19 cellular contexts compared by ENCODE assay signal in genomic region chr4:52931238-52931637, GRCh38.
DNase-seq lines count a peak whose midpoint lies in the region; ATAC-seq and TF ChIP-seq lines count a peak whose summit lies in the region.
"Had no signal": no experiment of that assay in that cellular context is flagged by ENCODE, and none has a peak within 500 bp of the region (broad histone marks: within the 10 kb centered on the region; RNA-seq: fewer than 3 reads in every experiment).

No MANE protein-coding gene starts in this region.

- H3K79me2 ChIP-seq in hepatocyte = no peaks in the 10 kb centered on the region

- H3K9me3 ChIP-seq in cardiac muscle cell (ENCODE audit: low read depth) (no peaks in the 10 kb centered on the region), breast epithelium (no peaks in the 10 kb centered on the region), hepatocyte (ENCODE audit: low read depth) (no peaks in the 10 kb centered on the region)
- H3K9me3 ChIP-seq: A549, SJSA1 had no signal

- H3K27me3 ChIP-seq in cardiac muscle cell (no peaks in the 10 kb centered on the region), breast epithelium (no peaks in the 10 kb centered on the region), hepatocyte (no peaks in the 10 kb centered on the region)
- H3K27me3 ChIP-seq: MG63, SJSA1 had no signal

- TF ChIP-seq CTCF in cardiac muscle cell (IDR thresholded peaks at IDR 0.05; ENCODE audit: low read depth, low read length) (no peak), choroid plexus epithelial cell (conservative IDR thresholded peaks at IDR 0.05; ENCODE audit: low read depth, low read length) (no peak), breast epithelium (IDR thresholded peaks at IDR 0.05) (no peak), hepatocyte (IDR thresholded peaks at IDR 0.05; ENCODE audit: poor library complexity) (no peak)

- intact Hi-C loops in left ventricle myocardium superior (cut with micrococcal nuclease) = no loop called here
- intact Hi-C loops in breast epithelium (cut with DNase I; ENCODE audit: low total_unique reads) = no loop called here

- no peak overlapping the region for H3K4me2 ChIP-seq in hepatocyte
- H3K4me2 ChIP-seq: A549 had no signal

- DNase-seq in cardiac muscle cell (ENCODE audit: low read depth in 1 of 2, low spot score in 1 of 2) (no peak), left ventricle myocardium superior (no peak), NCI-H774 (lab: John Stamatoyannopoulos, UW) (peak; percentile 11), choroid plexus epithelial cell (ENCODE audit: low read depth) (peak; percentile 53), breast epithelium (ENCODE audit: low spot score in 2 of 2) (no peak), hepatocyte (ENCODE audit: low spot score) (no peak)
- DNase-seq: DMS53, GDM1, Kasumi-1, MG63, NCI-H1048, NCI-H1417 treated with DMSO at 0.1 percent for 48 hours, NCI-H1930, NCI-H2171 treated with DMSO at 0.1 percent for 48 hours, NCI-H446 treated with DMSO at 0.1 percent for 48 hours had no signal

- no peak for ATAC-seq in left ventricle myocardium superior
- no peak for ATAC-seq in GM19324 (IDR thresholded peaks at IDR 0.05; ENCODE audit: low FRiP score, unreplicated experiment)
- ATAC-seq: A549, Right ventricle myocardium inferior had no signal

- no peaks in the 10 kb centered on the region for H3K9me2 ChIP-seq in hepatocyte (replicated peaks; ENCODE audit: insufficient read depth)

- WGBS in hepatocyte (ENCODE audit: low lambda C conversion rate, missing lambda C conversion rate) = 57% methylated on average over 4 of the region's 4 CpGs

- H3K4me3 ChIP-seq in cardiac muscle cell (no peak overlapping the region), choroid plexus epithelial cell (ENCODE audit: low read depth, low read length) (no peak overlapping the region), breast epithelium (no peak overlapping the region), hepatocyte (no peak overlapping the region)
- H3K4me3 ChIP-seq: A549, MG63, SJSA1 had no signal

- H2AFZ ChIP-seq in hepatocyte = no peak overlapping the region

- H3K4me1 ChIP-seq in cardiac muscle cell (ENCODE audit: low read depth) (peaks cover 7% of the 10 kb centered on the region), breast epithelium (no peaks in the 10 kb centered on the region), hepatocyte (ENCODE audit: insufficient read depth) (peaks cover 10% of the 10 kb centered on the region)
- H3K4me1 ChIP-seq: A549, SJSA1 had no signal

- H4K20me1 ChIP-seq in hepatocyte (ENCODE audit: insufficient read depth, poor library complexity, severe bottlenecking) = no peaks in the 10 kb centered on the region

- TF ChIP-seq POLR2A in breast epithelium (IDR thresholded peaks at IDR 0.05) = no peak

- H3K27ac ChIP-seq in cardiac muscle cell = peak overlapping the region; percentile 18
- H3K27ac ChIP-seq in breast epithelium = no peak overlapping the region
- no peak overlapping the region for H3K27ac ChIP-seq in hepatocyte
- H3K27ac ChIP-seq: A549, SJSA1 had no signal

- H3K36me3 ChIP-seq in cardiac muscle cell (no peaks in the 10 kb centered on the region), breast epithelium (no peaks in the 10 kb centered on the region), hepatocyte (replicated peaks; ENCODE audit: insufficient read depth, low read depth) (no peaks in the 10 kb centered on the region)
- H3K36me3 ChIP-seq: SJSA1 had no signal

Comparison
In these comparisons a context has a peak if more than half of its experiments do, and no peak if none do; other contexts are left out.
1. DNase-seq: peak in NCI-H774 (single experiment) and choroid plexus epithelial cell (single experiment); none in cardiac muscle cell (0 of 2), left ventricle myocardium superior (single experiment), breast epithelium (0 of 2) and hepatocyte (single experiment).